In the genomic region with DNA sequence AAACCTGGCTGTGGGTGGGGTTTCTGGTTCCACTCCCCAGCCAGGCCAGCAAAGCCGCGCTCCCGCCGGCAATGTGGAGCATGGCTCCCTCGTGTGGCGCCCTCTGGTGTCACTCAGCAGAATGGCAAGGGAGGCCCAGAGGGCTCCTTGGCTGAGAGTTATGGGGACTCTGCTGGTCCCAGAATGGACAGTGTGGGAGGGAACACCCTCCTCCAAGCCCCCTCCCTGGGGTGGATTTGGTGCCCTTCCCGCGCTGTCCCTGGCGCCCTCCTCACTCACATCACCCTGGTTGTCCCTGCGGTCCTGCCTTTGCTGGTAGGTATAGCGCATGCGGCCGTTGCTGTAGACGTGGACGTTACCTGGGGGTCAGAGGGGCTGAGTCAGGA, we compare ENCODE assay signal across 1 cellular context.
A peak's percentile ranks its signal among the peaks of the same experiment; 100 is the strongest.
TF ChIP-seq lines count a peak whose summit lies in the region.

No MANE protein-coding gene starts in this region.

TF ChIP-seq in HepG2, 621 proteins besides CTCF, POLR2A, EP300 and RAD21 (continued from another document):
- TF ChIP-seq, protein P1, sequence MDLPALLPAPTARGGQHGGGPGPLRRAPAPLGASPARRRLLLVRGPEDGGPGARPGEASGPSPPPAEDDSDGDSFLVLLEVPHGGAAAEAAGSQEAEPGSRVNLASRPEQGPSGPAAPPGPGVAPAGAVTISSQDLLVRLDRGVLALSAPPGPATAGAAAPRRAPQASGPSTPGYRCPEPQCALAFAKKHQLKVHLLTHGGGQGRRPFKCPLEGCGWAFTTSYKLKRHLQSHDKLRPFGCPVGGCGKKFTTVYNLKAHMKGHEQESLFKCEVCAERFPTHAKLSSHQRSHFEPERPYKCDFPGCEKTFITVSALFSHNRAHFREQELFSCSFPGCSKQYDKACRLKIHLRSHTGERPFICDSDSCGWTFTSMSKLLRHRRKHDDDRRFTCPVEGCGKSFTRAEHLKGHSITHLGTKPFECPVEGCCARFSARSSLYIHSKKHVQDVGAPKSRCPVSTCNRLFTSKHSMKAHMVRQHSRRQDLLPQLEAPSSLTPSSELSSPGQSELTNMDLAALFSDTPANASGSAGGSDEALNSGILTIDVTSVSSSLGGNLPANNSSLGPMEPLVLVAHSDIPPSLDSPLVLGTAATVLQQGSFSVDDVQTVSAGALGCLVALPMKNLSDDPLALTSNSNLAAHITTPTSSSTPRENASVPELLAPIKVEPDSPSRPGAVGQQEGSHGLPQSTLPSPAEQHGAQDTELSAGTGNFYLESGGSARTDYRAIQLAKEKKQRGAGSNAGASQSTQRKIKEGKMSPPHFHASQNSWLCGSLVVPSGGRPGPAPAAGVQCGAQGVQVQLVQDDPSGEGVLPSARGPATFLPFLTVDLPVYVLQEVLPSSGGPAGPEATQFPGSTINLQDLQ (CRISPR knock-in tag; IDR thresholded peaks at IDR 0.05), result no peak
- TF ChIP-seq PLSCR1 (CRISPR knock-in tag; IDR thresholded peaks at IDR 0.05; ENCODE audit: borderline replicate concordance), result no peak
- no peak for TF ChIP-seq HES4 (CRISPR knock-in tag; IDR thresholded peaks at IDR 0.05; ENCODE audit: borderline replicate concordance)
- TF ChIP-seq, protein P2, sequence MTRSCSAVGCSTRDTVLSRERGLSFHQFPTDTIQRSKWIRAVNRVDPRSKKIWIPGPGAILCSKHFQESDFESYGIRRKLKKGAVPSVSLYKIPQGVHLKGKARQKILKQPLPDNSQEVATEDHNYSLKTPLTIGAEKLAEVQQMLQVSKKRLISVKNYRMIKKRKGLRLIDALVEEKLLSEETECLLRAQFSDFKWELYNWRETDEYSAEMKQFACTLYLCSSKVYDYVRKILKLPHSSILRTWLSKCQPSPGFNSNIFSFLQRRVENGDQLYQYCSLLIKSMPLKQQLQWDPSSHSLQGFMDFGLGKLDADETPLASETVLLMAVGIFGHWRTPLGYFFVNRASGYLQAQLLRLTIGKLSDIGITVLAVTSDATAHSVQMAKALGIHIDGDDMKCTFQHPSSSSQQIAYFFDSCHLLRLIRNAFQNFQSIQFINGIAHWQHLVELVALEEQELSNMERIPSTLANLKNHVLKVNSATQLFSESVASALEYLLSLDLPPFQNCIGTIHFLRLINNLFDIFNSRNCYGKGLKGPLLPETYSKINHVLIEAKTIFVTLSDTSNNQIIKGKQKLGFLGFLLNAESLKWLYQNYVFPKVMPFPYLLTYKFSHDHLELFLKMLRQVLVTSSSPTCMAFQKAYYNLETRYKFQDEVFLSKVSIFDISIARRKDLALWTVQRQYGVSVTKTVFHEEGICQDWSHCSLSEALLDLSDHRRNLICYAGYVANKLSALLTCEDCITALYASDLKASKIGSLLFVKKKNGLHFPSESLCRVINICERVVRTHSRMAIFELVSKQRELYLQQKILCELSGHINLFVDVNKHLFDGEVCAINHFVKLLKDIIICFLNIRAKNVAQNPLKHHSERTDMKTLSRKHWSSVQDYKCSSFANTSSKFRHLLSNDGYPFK (CRISPR knock-in tag; IDR thresholded peaks at IDR 0.05; ENCODE audit: borderline replicate concordance), result 0 out of 2 replicates have a peak, but pooled peaks have one; percentile 16
- no peak for TF ChIP-seq SRF (IDR thresholded peaks at IDR 0.05; ENCODE audit: low read depth, low read length)
- TF ChIP-seq STAG1 (CRISPR knock-in tag; IDR thresholded peaks at IDR 0.05), result peak; percentile 80
- TF ChIP-seq NFYB (CRISPR knock-in tag; IDR thresholded peaks at IDR 0.05), result no peak
- TF ChIP-seq ZNF225 (CRISPR knock-in tag; IDR thresholded peaks at IDR 0.05), result no peak
- TF ChIP-seq FOXM1 (CRISPR knock-in tag; IDR thresholded peaks at IDR 0.05), result no peak
- no peak for TF ChIP-seq ZNF484 (CRISPR knock-in tag; IDR thresholded peaks at IDR 0.05; ENCODE audit: borderline replicate concordance, low read depth)
- TF ChIP-seq EZH2 (conservative IDR thresholded peaks at IDR 0.05; ENCODE audit: low read depth, low read length), result no peak
- TF ChIP-seq, protein P3, sequence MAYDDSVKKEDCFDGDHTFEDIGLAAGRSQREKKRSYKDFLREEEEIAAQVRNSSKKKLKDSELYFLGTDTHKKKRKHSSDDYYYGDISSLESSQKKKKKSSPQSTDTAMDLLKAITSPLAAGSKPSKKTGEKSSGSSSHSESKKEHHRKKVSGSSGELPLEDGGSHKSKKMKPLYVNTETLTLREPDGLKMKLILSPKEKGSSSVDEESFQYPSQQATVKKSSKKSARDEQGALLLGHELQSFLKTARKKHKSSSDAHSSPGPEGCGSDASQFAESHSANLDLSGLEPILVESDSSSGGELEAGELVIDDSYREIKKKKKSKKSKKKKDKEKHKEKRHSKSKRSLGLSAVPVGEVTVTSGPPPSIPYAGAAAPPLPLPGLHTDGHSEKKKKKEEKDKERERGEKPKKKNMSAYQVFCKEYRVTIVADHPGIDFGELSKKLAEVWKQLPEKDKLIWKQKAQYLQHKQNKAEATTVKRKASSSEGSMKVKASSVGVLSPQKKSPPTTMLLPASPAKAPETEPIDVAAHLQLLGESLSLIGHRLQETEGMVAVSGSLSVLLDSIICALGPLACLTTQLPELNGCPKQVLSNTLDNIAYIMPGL (CRISPR knock-in tag; IDR thresholded peaks at IDR 0.05; ENCODE audit: borderline replicate concordance in 1 of 2, low read depth in 1 of 2), result peak; percentile 20 to 50; a peak in 1 of 4 replicates
- peak; percentile 39; the same call in 1 of the 2 replicates for TF ChIP-seq ZNF274 (CRISPR knock-in tag; IDR thresholded peaks at IDR 0.05)
- peak; percentile 60; the same call in 1 of the 2 replicates for TF ChIP-seq REPIN1 (CRISPR knock-in tag; IDR thresholded peaks at IDR 0.05; ENCODE audit: borderline replicate concordance, low read depth)
- no peak for TF ChIP-seq MZF1 (CRISPR knock-in tag; IDR thresholded peaks at IDR 0.05; ENCODE audit: borderline replicate concordance)
